In genomic region chr10:78211476-78212110, GRCh38 we compare ENCODE assay signal across 8 cellular contexts.
DNase-seq lines count a peak whose midpoint lies in the region; ATAC-seq and TF ChIP-seq lines count a peak whose summit lies in the region.

No MANE protein-coding gene starts in this region.

- H3K4me1 Mint-ChIP-seq in CD8-positive, alpha-beta memory T cell: no peaks in the 10 kb centered on the region

- no peak overlapping the region for H3K4me3 Mint-ChIP-seq in CD8-positive, alpha-beta memory T cell

- H3K9me3 ChIP-seq in CD8-positive, alpha-beta memory T cell (ENCODE audit: low read length): no peaks in the 10 kb centered on the region

- H3K27ac ChIP-seq in CD8-positive, alpha-beta memory T cell (ENCODE audit: low read depth, low read length): no peak overlapping the region

- in situ Hi-C loops in astrocyte of the cerebellum (cut with HindIII; ENCODE audit: low sequenced_read_pairs): no loop called here

- H3K4me3 ChIP-seq in NB4 (ENCODE audit: low read depth, low read length) (no peak overlapping the region), astrocyte of the cerebellum (ENCODE audit: low read depth, low read length) (no peak overlapping the region)
- H3K4me3 ChIP-seq in CD8-positive, alpha-beta memory T cell (ENCODE audit: low read length): no peak overlapping the region

- DNase-seq in NCI-H345 (lab: John Stamatoyannopoulos, UW): peak; percentile 4
- no peak for DNase-seq in NCI-H345 treated with DMSO at 0.1 percent for 48 hours (lab: John Stamatoyannopoulos, UW; ENCODE audit: unreplicated experiment)
- DNase-seq in NB4 (ENCODE audit: low read depth): peak; percentile 61
- DNase-seq in astrocyte of the cerebellum (ENCODE audit: low read depth): peak; percentile 51
- peak; percentile 14 for DNase-seq in iPS DF 4.7 (ENCODE audit: extremely low read depth, low spot score)
- peak; percentile 86 for DNase-seq in superior temporal gyrus (ENCODE audit: extremely low spot score)
- DNase-seq in CD8-positive, alpha-beta memory T cell: no peak

- H3K27ac Mint-ChIP-seq in CD8-positive, alpha-beta memory T cell: peak overlapping the region in 1 of 8 donors; percentile 0

- no peak for TF ChIP-seq POLR2A in NB4 (IDR thresholded peaks at IDR 0.05; ENCODE audit: extremely low read depth, insufficient read length)

- no peaks in the 10 kb centered on the region for H3K9me3 Mint-ChIP-seq in CD8-positive, alpha-beta memory T cell

- H3K4me1 ChIP-seq in CD8-positive, alpha-beta memory T cell (ENCODE audit: insufficient read depth, low read length): no peaks in the 10 kb centered on the region

- H3K27me3 ChIP-seq in CD8-positive, alpha-beta memory T cell (ENCODE audit: insufficient read depth, low read length, poor library complexity, severe bottlenecking): no peaks in the 10 kb centered on the region

- CTCF ChIA-PET in CD8-positive, alpha-beta memory T cell (lab: Charles Lee): no interaction called here

- no peaks in the 10 kb centered on the region for H3K36me3 ChIP-seq in CD8-positive, alpha-beta memory T cell (ENCODE audit: insufficient read depth, low read length)

- no peaks in the 10 kb centered on the region for H3K36me3 Mint-ChIP-seq in CD8-positive, alpha-beta memory T cell

- POLR2A ChIA-PET in CD8-positive, alpha-beta memory T cell (lab: Charles Lee): no interaction called here

- TF ChIP-seq CTCF in NB4 (IDR thresholded peaks at IDR 0.05; ENCODE audit: low read depth, low read length) (peak; percentile 63), astrocyte of the cerebellum (IDR thresholded peaks at IDR 0.05; ENCODE audit: low read depth, low read length, missing control alignments) (peak; percentile 83)

- peaks cover 6 to 12% of the 10 kb centered on the region in 2 donors for H3K27me3 Mint-ChIP-seq in CD8-positive, alpha-beta memory T cell

- ATAC-seq in GM21737 (IDR thresholded peaks at IDR 0.05; ENCODE audit: unreplicated experiment): no peak

Comparison
In these comparisons a context has a peak if more than half of its experiments do, and no peak if none do; other contexts are left out.
1. DNase-seq: peak in NCI-H345 (single experiment), NB4 (single experiment), astrocyte of the cerebellum (single experiment), iPS DF 4.7 (single experiment) and superior temporal gyrus (single experiment); none in NCI-H345 treated with DMSO at 0.1 percent for 48 hours (single experiment) and CD8-positive, alpha-beta memory T cell (0 of 5).